ENCODE assay signal across 10 cellular contexts in genomic region chr5:77194762-77195161, GRCh38. TPM values are rescaled to one million over a fixed set of nuclear protein-coding genes. Genes with fewer than 3 reads are reported as not detected.
"Had no signal": no experiment of that assay in that cellular context is flagged by ENCODE, and none has a peak within 500 bp of the region (broad histone marks: within the 10 kb centered on the region; RNA-seq: fewer than 3 reads in every experiment).

No MANE protein-coding gene starts in this region.

- ATAC-seq: GM23338 had no signal

- H3K9ac ChIP-seq: KMS-11 had no signal

- H3K4me2 ChIP-seq: GM23338, KMS-11 had no signal

- H3K27ac ChIP-seq: KMS-11 had no signal

- FAIRE-seq: H1, H54, HTR-8/SVneo had no signal

- DNase-seq: H9, HCEC 1CT, HFFc6, KBM-7 had no signal

- H3K4me3 ChIP-seq: GM23338 had no signal

- H2AFZ ChIP-seq: GM23338 had no signal

RNA-seq across cellular contexts. Expression of gene PDE8B, which starts 15.7 kb away (rescaled TPM):
- total RNA-seq: HT-29 had no signal
